ENCODE assay signal across 14 cellular contexts in genomic region chr3:120495809-120496208, GRCh38. TPM values are rescaled to one million over a fixed set of nuclear protein-coding genes. Genes with fewer than 3 reads are reported as not detected.
DNase-seq lines count a peak whose midpoint lies in the region; ATAC-seq, FAIRE-seq and TF ChIP-seq lines count a peak whose summit lies in the region.
"Had no signal": no experiment of that assay in that cellular context is flagged by ENCODE, and none has a peak within 500 bp of the region (broad histone marks: within the 10 kb centered on the region; RNA-seq: fewer than 3 reads in every experiment).

No MANE protein-coding gene starts in this region.

- H3K4me2 ChIP-seq in HCT116 (ENCODE audit: low read length) = no peak overlapping the region

- FAIRE-seq in RCC 7860 (lab: Jason Lieb, UNC) = no peak

- no peak for TF ChIP-seq POLR2A in HCT116 (IDR thresholded peaks at IDR 0.05; ENCODE audit: borderline replicate concordance, extremely low read depth, insufficient read depth, insufficient read length)
- TF ChIP-seq POLR2A in esophagus muscularis mucosa (IDR thresholded peaks at IDR 0.05; ENCODE audit: low read depth) = no peak

- TF ChIP-seq EP300 in esophagus muscularis mucosa (IDR thresholded peaks at IDR 0.05) = no peak

- DNase-seq in HCT116 (ENCODE audit: low read depth, low spot score) (no peak), RCC 7860 (ENCODE audit: low spot score) (peak; percentile 60), esophagus muscularis mucosa (ENCODE audit: extremely low spot score) (no peak), coronary artery (ENCODE audit: low spot score) (no peak), foreskin fibroblast (no peak)
- DNase-seq in natural killer cell treated with Interleukin-12 subunit alpha and Interleukin-12 subunit beta and Interleukin-15 and Interleukin-18, amount 100 ng/mL, for 72 hours (ENCODE audit: low spot score) = no peak
- DNase-seq: hippocampal formation, NCI-H2029 treated with DMSO at 0.1 percent for 48 hours, NCI-H524, OCI-M1, retina had no signal

- no peak for TF ChIP-seq RAD21 in HCT116 (IDR thresholded peaks at IDR 0.05; ENCODE audit: low read depth)

- CTCF ChIA-PET in HCT116 (lab: Charles Lee) = no interaction called here

- no peak overlapping the region for H3K4me3 ChIP-seq in HCT116 (replicated peaks in 1 of 2; ENCODE audit: low read depth in 1 of 2, low read length in 2 of 2)
- H3K4me3 ChIP-seq in esophagus muscularis mucosa = no peak overlapping the region
- H3K4me3 ChIP-seq in skeletal muscle tissue (ENCODE audit: low read length in 3 of 3) = no peak overlapping the region
- H3K4me3 ChIP-seq in coronary artery = no peak overlapping the region
- no peak overlapping the region for H3K4me3 ChIP-seq in foreskin fibroblast (ENCODE audit: low read depth in 1 of 2, low read length in 2 of 2)

- H3K27ac ChIP-seq in HCT116 (ENCODE audit: low read depth, low read length) = no peak overlapping the region
- H3K27ac ChIP-seq in esophagus muscularis mucosa (replicated peaks in 1 of 4) = peak overlapping the region; percentile 58 to 81 (median 72)
- peak overlapping the region; percentile 29 for H3K27ac ChIP-seq in skeletal muscle tissue (ENCODE audit: low read depth, low read length)
- H3K27ac ChIP-seq in coronary artery = peak overlapping the region in 1 of 2 donors; percentile 64

- BruUV-seq in HCT116 (replicated peaks; lab: Mats Ljungman, UMichigan) = no TSS peak

- no peak overlapping the region for H3K9ac ChIP-seq in HCT116 (ENCODE audit: low read length)
- H3K9ac ChIP-seq in skeletal muscle tissue (ENCODE audit: low read depth in 1 of 3, low read length in 3 of 3) = no peak overlapping the region

- no peaks in the 10 kb centered on the region for H4K20me1 ChIP-seq in HCT116 (ENCODE audit: insufficient read depth)

- H3K27me3 ChIP-seq in HCT116 (ENCODE audit: insufficient read depth, low read length) (no peaks in the 10 kb centered on the region), esophagus muscularis mucosa (no peaks in the 10 kb centered on the region), skeletal muscle tissue (ENCODE audit: control insufficient read depth in 3 of 3, insufficient read depth in 3 of 3, low read length in 3 of 3) (no peaks in the 10 kb centered on the region)

- H3K36me3 ChIP-seq in HCT116 (ENCODE audit: control insufficient read depth in 1 of 2, insufficient read depth in 2 of 2, low read length in 2 of 2) (no peaks in the 10 kb centered on the region), esophagus muscularis mucosa (no peaks in the 10 kb centered on the region), skeletal muscle tissue (ENCODE audit: control insufficient read depth in 3 of 3, insufficient read depth in 3 of 3, low read length in 3 of 3) (no peaks in the 10 kb centered on the region)

- TF ChIP-seq CTCF in HCT116 (IDR thresholded peaks at IDR 0.05 in 2 of 3, conservative IDR thresholded peaks at IDR 0.05 in 1 of 3; ENCODE audit: borderline replicate concordance in 1 of 3, insufficient read depth in 1 of 3, low read depth in 2 of 3, low read length in 2 of 3) (no peak), esophagus muscularis mucosa (IDR thresholded peaks at IDR 0.05) (no peak), coronary artery (IDR thresholded peaks at IDR 0.05) (no peak), foreskin fibroblast (IDR thresholded peaks at IDR 0.05; ENCODE audit: low read depth, low read length) (no peak)

- H3K4me1 ChIP-seq in HCT116 (ENCODE audit: control insufficient read depth in 1 of 2, insufficient read depth in 2 of 2, low read length in 2 of 2) = peaks cover 0 to 11% of the 10 kb centered on the region in 2 experiments; a peak in 1 of 4 replicates
- peaks cover 9 to 38% (median 35%) of the 10 kb centered on the region in 4 donors for H3K4me1 ChIP-seq in esophagus muscularis mucosa
- H3K4me1 ChIP-seq in skeletal muscle tissue (ENCODE audit: control insufficient read depth in 3 of 3, insufficient read depth in 3 of 3, low read length in 3 of 3) = no peaks in the 10 kb centered on the region

- H2AFZ ChIP-seq in HCT116 (ENCODE audit: low read depth, low read length, poor library complexity, severe bottlenecking) = no peak overlapping the region

- intact Hi-C loops in HCT116 (cut with micrococcal nuclease) = no loop called here
- intact Hi-C loops in esophagus muscularis mucosa (cut with DNase I) = loop anchor here (2.0 to 5.0 kb wide), 2 partner anchors 45 to 74 kb away; partner anchors contain the start of gene FSTL1

- POLR2A ChIA-PET in HCT116 (lab: Charles Lee) = no interaction called here

- H3K9me2 ChIP-seq in HCT116 (ENCODE audit: insufficient read depth) = no peaks in the 10 kb centered on the region

- H3K27me3 Mint-ChIP-seq in activated T-helper 17 cell treated with anti-CD3 and anti-CD28 coated beads, Interleukin-2, amount 50 U/mL, for 72 hours = peaks cover 15% of the 10 kb centered on the region
- H3K27me3 Mint-ChIP-seq in natural killer cell treated with Interleukin-12 subunit alpha and Interleukin-12 subunit beta and Interleukin-15 and Interleukin-18, amount 100 ng/mL, for 72 hours = peaks cover 21 to 33% of the 10 kb centered on the region in 2 donors

- no peak for ATAC-seq in HCT116
- ATAC-seq in activated T-helper 17 cell treated with anti-CD3 and anti-CD28 coated beads, Interleukin-2, amount 50 U/mL, for 72 hours (replicated peaks) = no peak
- ATAC-seq in natural killer cell treated with Interleukin-12 subunit alpha and Interleukin-12 subunit beta and Interleukin-15 and Interleukin-18, amount 100 ng/mL, for 72 hours = no peak

- H3K27ac Mint-ChIP-seq in activated T-helper 17 cell treated with anti-CD3 and anti-CD28 coated beads, Interleukin-2, amount 50 U/mL, for 72 hours = no peak overlapping the region
- H3K27ac Mint-ChIP-seq in natural killer cell treated with Interleukin-12 subunit alpha and Interleukin-12 subunit beta and Interleukin-15 and Interleukin-18, amount 100 ng/mL, for 72 hours = no peak overlapping the region
- H3K27ac Mint-ChIP-seq: stimulated activated naive CD8-positive, alpha-beta T cell treated with anti-CD3 and anti-CD28 coated beads, Interleukin-15, Interleukin-2, amounts not matched to agents 100 ng/mL and 50 ng/mL, for 24 hours had no signal

- RAD21 ChIA-PET in HCT116 (lab: Charles Lee; ENCODE audit: low non-redundant PET in 1 of 2, low total read pairs in 2 of 2, uncharacterized antibody in 2 of 2, unreplicated experiment in 2 of 2) = no interaction called here

- H3K4me1 Mint-ChIP-seq in activated T-helper 17 cell treated with anti-CD3 and anti-CD28 coated beads, Interleukin-2, amount 50 U/mL, for 72 hours = no peaks in the 10 kb centered on the region
- H3K4me1 Mint-ChIP-seq in natural killer cell treated with Interleukin-12 subunit alpha and Interleukin-12 subunit beta and Interleukin-15 and Interleukin-18, amount 100 ng/mL, for 72 hours (ENCODE audit: low read depth in 2 of 2) = no peaks in the 10 kb centered on the region

- H3K9me3 Mint-ChIP-seq in activated T-helper 17 cell treated with anti-CD3 and anti-CD28 coated beads, Interleukin-2, amount 50 U/mL, for 72 hours = peaks cover 5% of the 10 kb centered on the region
- peaks cover 3% of the 10 kb centered on the region for H3K9me3 Mint-ChIP-seq in natural killer cell treated with Interleukin-12 subunit alpha and Interleukin-12 subunit beta and Interleukin-15 and Interleukin-18, amount 100 ng/mL, for 72 hours

- no peaks in the 10 kb centered on the region for H3K36me3 Mint-ChIP-seq in activated T-helper 17 cell treated with anti-CD3 and anti-CD28 coated beads, Interleukin-2, amount 50 U/mL, for 72 hours (ENCODE audit: low read depth)
- no peaks in the 10 kb centered on the region for H3K36me3 Mint-ChIP-seq in natural killer cell treated with Interleukin-12 subunit alpha and Interleukin-12 subunit beta and Interleukin-15 and Interleukin-18, amount 100 ng/mL, for 72 hours

- peaks cover 5 to 6% of the 10 kb centered on the region in 2 experiments; a peak in 1 of 4 replicates for H3K9me3 ChIP-seq in HCT116 (ENCODE audit: control insufficient read depth in 1 of 2, insufficient read depth in 1 of 2, low read depth in 1 of 2, low read length in 2 of 2)
- peaks cover 0 to 11% (median 4%) of the 10 kb centered on the region in 4 donors for H3K9me3 ChIP-seq in esophagus muscularis mucosa
- H3K9me3 ChIP-seq in skeletal muscle tissue (ENCODE audit: control insufficient read depth in 3 of 3, low read length in 3 of 3) = no peaks in the 10 kb centered on the region

- H3K79me2 ChIP-seq in HCT116 (ENCODE audit: insufficient read depth, low read length) = no peaks in the 10 kb centered on the region

- no peak overlapping the region for H3K4me3 Mint-ChIP-seq in activated T-helper 17 cell treated with anti-CD3 and anti-CD28 coated beads, Interleukin-2, amount 50 U/mL, for 72 hours
- no peak overlapping the region for H3K4me3 Mint-ChIP-seq in natural killer cell treated with Interleukin-12 subunit alpha and Interleukin-12 subunit beta and Interleukin-15 and Interleukin-18, amount 100 ng/mL, for 72 hours
- H3K4me3 Mint-ChIP-seq: stimulated activated naive CD8-positive, alpha-beta T cell treated with anti-CD3 and anti-CD28 coated beads, Interleukin-15, Interleukin-2, amounts not matched to agents 100 ng/mL and 50 ng/mL, for 24 hours had no signal

- 70% methylated on average over 2 of the region's 2 CpGs for WGBS in esophagus muscularis mucosa

TF ChIP-seq in HCT116, 20 proteins besides CTCF, POLR2A, EP300 and RAD21:
- TF ChIP-seq CBX3 (IDR thresholded peaks at IDR 0.05; ENCODE audit: low read depth) = peak; percentile 57; the same call in 1 of the 2 replicates
- TF ChIP-seq FOSL1 (IDR thresholded peaks at IDR 0.05; ENCODE audit: low read depth) = no peak

RNA-seq across cellular contexts. Expression of gene FSTL1, which starts 45.0 kb away (rescaled TPM):
- total RNA-seq in HCT116 (2021; ENCODE audit: unreplicated experiment) = 20.7 TPM
- polyA plus RNA-seq in HCT116 (2012) = 22.7 and 23.4 TPM in 2 replicates
- total RNA-seq in esophagus muscularis mucosa = 100 to 1,000 TPM; 409 to 701 (median 677) TPM
- 377 TPM for total RNA-seq in skeletal muscle tissue
- 1 to 10 TPM; 1.4 to 2.6 TPM for total RNA-seq in activated T-helper 17 cell treated with anti-CD3 and anti-CD28 coated beads, Interleukin-2, amount 50 U/mL, for 72 hours
- 1 to 10 TPM; 1.4 to 2.6 TPM for total RNA-seq in natural killer cell treated with Interleukin-12 subunit alpha and Interleukin-12 subunit beta and Interleukin-15 and Interleukin-18, amount 100 ng/mL, for 72 hours

Comparison
In these comparisons a context has a peak if more than half of its experiments do, and no peak if none do; other contexts are left out.
1. RNA of gene FSTL1, which starts 45.0 kb away (total RNA-seq): 409 to 701 TPM in esophagus muscularis mucosa and 377 TPM in skeletal muscle tissue (single experiment); 20.7 TPM in HCT116 (single experiment), 1.4 to 2.6 TPM in natural killer cell treated with Interleukin-12 subunit alpha and Interleukin-12 subunit beta and Interleukin-15 and Interleukin-18, amount 100 ng/mL, for 72 hours and 1.4 to 2.6 TPM in activated T-helper 17 cell treated with anti-CD3 and anti-CD28 coated beads, Interleukin-2, amount 50 U/mL, for 72 hours; every median in the first group is over 10 times any median in the second.